ENCODE assay signal across 1 cellular context in genomic region chr14:32342854-32343200, GRCh38.
TF ChIP-seq lines count a peak whose summit lies in the region.

No MANE protein-coding gene starts in this region.

TF ChIP-seq in H1, 55 proteins besides CTCF, POLR2A, EP300 and RAD21:
- TF ChIP-seq SRF (IDR thresholded peaks at IDR 0.05; ENCODE audit: low read depth, low read length) (no peak), MAX (IDR thresholded peaks at IDR 0.05) (no peak), CTBP2 (IDR thresholded peaks at IDR 0.05; ENCODE audit: borderline replicate concordance, insufficient read depth, insufficient read length, low read length) (no peak), CREB1 (IDR thresholded peaks at IDR 0.05) (no peak), SP1 (IDR thresholded peaks at IDR 0.05; ENCODE audit: low read depth, low read length) (no peak), ASH2L (IDR thresholded peaks at IDR 0.05; ENCODE audit: low read length) (no peak), MAFK (IDR thresholded peaks at IDR 0.05; ENCODE audit: low read depth, low read length) (no peak), RNF2 (IDR thresholded peaks at IDR 0.05; ENCODE audit: borderline replicate concordance, low read depth, low read length, missing control alignments, poor library complexity, severe bottlenecking) (no peak)
TF ChIP-seq in H1: peak in this region for 0.
